ENCODE assay signal across 8 cellular contexts in genomic region chr18:13216092-13216582, GRCh38. TPM values are rescaled to one million over a fixed set of nuclear protein-coding genes. Genes with fewer than 3 reads are reported as not detected.
DNase-seq lines count a peak whose midpoint lies in the region; ATAC-seq, FAIRE-seq and TF ChIP-seq lines count a peak whose summit lies in the region.

No MANE protein-coding gene starts in this region.

- TF ChIP-seq POLR2A in GM12891 (IDR thresholded peaks at IDR 0.05; ENCODE audit: low read depth, low read length): no peak
- no peak for TF ChIP-seq POLR2A in breast epithelium (IDR thresholded peaks at IDR 0.05)

- H3K4me3 ChIP-seq in breast epithelium (peak overlapping the region in 2 of 3 donors; percentile 85 to 97), smooth muscle cell (no peak overlapping the region)

- DNase-seq in GM12891 (ENCODE audit: insufficient read length, low spot score) (no peak), NCI-H146 treated with DMSO at 0.1 percent for 48 hours (lab: John Stamatoyannopoulos, UW; ENCODE audit: unreplicated experiment) (peak; percentile 29), UCSD-AML1 (lab: John Stamatoyannopoulos, UW; ENCODE audit: unreplicated experiment) (peak; percentile 66), breast epithelium (ENCODE audit: low spot score in 2 of 2) (peak; percentile 69 to 77), iPS-NIHi11 (ENCODE audit: low spot score) (peak; percentile 75), smooth muscle cell (lab: John Stamatoyannopoulos, UW; ENCODE audit: unreplicated experiment) (no peak)

- H3K27me3 ChIP-seq in breast epithelium (no peaks in the 10 kb centered on the region), smooth muscle cell (ENCODE audit: low read depth) (no peaks in the 10 kb centered on the region)

- H3K9me3 ChIP-seq in breast epithelium (no peaks in the 10 kb centered on the region), smooth muscle cell (replicated peaks; ENCODE audit: low read depth) (no peaks in the 10 kb centered on the region)

- H4K20me1 ChIP-seq in smooth muscle cell (ENCODE audit: low read depth): no peaks in the 10 kb centered on the region

- H3K4me1 ChIP-seq in breast epithelium: peaks cover 0 to 14% of the 10 kb centered on the region in 2 donors
- peaks cover 10% of the 10 kb centered on the region for H3K4me1 ChIP-seq in smooth muscle cell (ENCODE audit: low read depth)

- H3F3A ChIP-seq in smooth muscle cell (ENCODE audit: low read depth): peaks cover 13% of the 10 kb centered on the region

- WGBS in smooth muscle cell (ENCODE audit: low lambda C conversion rate): 23% methylated on average over 8 of the region's 8 CpGs

- ATAC-seq in GM21786 (IDR thresholded peaks at IDR 0.05; ENCODE audit: unreplicated experiment): no peak

- H3K79me2 ChIP-seq in smooth muscle cell (ENCODE audit: low read depth): peaks cover 24% of the 10 kb centered on the region

- TF ChIP-seq CTCF in 22Rv1 (IDR thresholded peaks at IDR 0.05) (peak; percentile 79), breast epithelium (IDR thresholded peaks at IDR 0.05) (peak; percentile 35 to 82 (median 66)), smooth muscle cell (IDR thresholded peaks at IDR 0.05; ENCODE audit: borderline replicate concordance, insufficient read depth, poor library complexity, severe bottlenecking) (peak; percentile 51)

- H3K4me2 ChIP-seq in smooth muscle cell: peak overlapping the region; percentile 86

- no peak overlapping the region for H2AFZ ChIP-seq in smooth muscle cell (ENCODE audit: low read depth)

- intact Hi-C loops in breast epithelium (cut with DNase I; ENCODE audit: low total_unique reads): no loop called here

- H3K9ac ChIP-seq in smooth muscle cell (ENCODE audit: low read depth): no peak overlapping the region

- no peak overlapping the region for H3K27ac ChIP-seq in 22Rv1
- peak overlapping the region; percentile 35 to 84 for H3K27ac ChIP-seq in breast epithelium
- peak overlapping the region; percentile 32 for H3K27ac ChIP-seq in smooth muscle cell (ENCODE audit: low read depth)

- H3K36me3 ChIP-seq in breast epithelium: no peaks in the 10 kb centered on the region
- no peaks in the 10 kb centered on the region for H3K36me3 ChIP-seq in smooth muscle cell (ENCODE audit: low read depth)

- FAIRE-seq in GM12891 (lab: Jason Lieb, UNC): peak; percentile 86

TF ChIP-seq in GM12891, 5 proteins besides CTCF, POLR2A, EP300 and RAD21:
- no peak for TF ChIP-seq PAX5 (IDR thresholded peaks at IDR 0.05; ENCODE audit: insufficient read depth, low read length, severe bottlenecking)
- TF ChIP-seq POU2F2 (IDR thresholded peaks at IDR 0.05; ENCODE audit: low read depth, low read length): no peak
- TF ChIP-seq POLR2AphosphoS5 (IDR thresholded peaks at IDR 0.05; ENCODE audit: low read depth, low read length): no peak
- no peak for TF ChIP-seq SPI1 (IDR thresholded peaks at IDR 0.05; ENCODE audit: low read depth, low read length)
- TF ChIP-seq TAF1 (IDR thresholded peaks at IDR 0.05; ENCODE audit: low read depth, low read length): no peak

RNA-seq across cellular contexts. Expression of gene LDLRAD4, which starts 2.4 kb away (rescaled TPM):
- 31.0 TPM for polyA plus RNA-seq in GM12891 (2012; ENCODE audit: low read depth, missing spikeins)
- total RNA-seq in breast epithelium (10 to 100 TPM; 28.5 to 94.3 (median 42.9) TPM), smooth muscle cell (36.2 and 41.1 TPM in 2 replicates)
- polyA plus RNA-seq in smooth muscle cell: 40.9 and 48.3 TPM in 2 replicates

Comparison
In these comparisons a context has a peak if more than half of its experiments do, and no peak if none do; other contexts are left out.
1. DNase-seq: peak in NCI-H146 treated with DMSO at 0.1 percent for 48 hours (single experiment), UCSD-AML1 (single experiment), breast epithelium (2 of 2) and iPS-NIHi11 (single experiment); none in GM12891 (single experiment) and smooth muscle cell (single experiment).
2. Peak in every context shown above with its lines, with median percentiles within 50 percentile points of each other: CTCF ChIP-seq.